ENCODE assay signal across 1 cellular context in the genomic region with DNA sequence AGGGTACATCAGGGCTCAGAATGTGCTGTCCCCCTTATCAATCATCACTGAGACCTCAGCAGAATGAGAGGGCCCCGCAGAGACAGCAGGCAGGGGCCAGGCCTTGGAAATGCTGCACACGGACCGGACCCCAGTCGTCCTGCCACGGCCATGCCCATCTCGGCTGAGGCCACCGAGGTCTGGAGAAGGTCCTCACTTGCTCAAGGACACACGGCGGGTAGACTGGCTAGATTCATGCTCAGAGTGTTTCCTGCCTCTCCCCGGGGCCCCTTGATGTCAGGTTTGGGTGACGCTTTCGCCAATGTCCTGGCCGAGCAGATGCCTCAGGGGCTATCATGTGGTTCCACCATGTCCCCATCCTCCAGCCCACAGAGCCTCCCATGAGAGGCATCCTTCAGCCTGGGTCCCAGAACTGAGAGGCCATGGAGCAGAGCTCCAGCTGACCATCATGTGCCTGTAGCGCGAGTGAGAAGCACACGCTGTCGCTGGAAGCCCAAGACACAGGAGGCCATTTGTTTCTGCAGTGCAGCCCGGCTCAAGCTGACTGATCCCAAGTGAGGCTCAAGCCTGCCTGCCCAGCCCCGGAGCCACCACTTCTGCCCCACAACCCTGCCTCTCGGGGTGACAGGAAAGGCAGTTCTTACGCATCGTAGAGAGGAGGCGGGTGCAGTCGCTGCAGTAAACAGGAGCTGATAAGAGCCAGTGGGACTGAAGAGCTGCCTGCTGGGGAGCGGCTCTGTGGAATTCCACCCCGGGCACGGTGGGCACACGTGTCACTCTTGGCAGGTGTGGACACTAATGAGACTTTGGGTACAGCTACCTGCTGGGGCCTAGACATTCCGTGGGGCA.
TF ChIP-seq lines count a peak whose summit lies in the region.

No MANE protein-coding gene starts in this region.

TF ChIP-seq in HepG2, 621 proteins besides CTCF, POLR2A, EP300 and RAD21:
- TF ChIP-seq ZBTB7A (CRISPR knock-in tag; IDR thresholded peaks at IDR 0.05) (no peak), ZNF296 (CRISPR knock-in tag; conservative IDR thresholded peaks at IDR 0.05) (no peak), MTF2 (CRISPR knock-in tag; IDR thresholded peaks at IDR 0.05; ENCODE audit: borderline replicate concordance) (no peak), ZNF781 (CRISPR knock-in tag; IDR thresholded peaks at IDR 0.05; ENCODE audit: borderline replicate concordance, not compliant biosample characterization) (no peak), HNRNPUL1 (IDR thresholded peaks at IDR 0.05; ENCODE audit: low read depth, low read length) (no peak), GZF1 (CRISPR knock-in tag; IDR thresholded peaks at IDR 0.05) (no peak), ZNF44 (CRISPR knock-in tag; IDR thresholded peaks at IDR 0.05) (no peak)
- TF ChIP-seq, protein P1, sequence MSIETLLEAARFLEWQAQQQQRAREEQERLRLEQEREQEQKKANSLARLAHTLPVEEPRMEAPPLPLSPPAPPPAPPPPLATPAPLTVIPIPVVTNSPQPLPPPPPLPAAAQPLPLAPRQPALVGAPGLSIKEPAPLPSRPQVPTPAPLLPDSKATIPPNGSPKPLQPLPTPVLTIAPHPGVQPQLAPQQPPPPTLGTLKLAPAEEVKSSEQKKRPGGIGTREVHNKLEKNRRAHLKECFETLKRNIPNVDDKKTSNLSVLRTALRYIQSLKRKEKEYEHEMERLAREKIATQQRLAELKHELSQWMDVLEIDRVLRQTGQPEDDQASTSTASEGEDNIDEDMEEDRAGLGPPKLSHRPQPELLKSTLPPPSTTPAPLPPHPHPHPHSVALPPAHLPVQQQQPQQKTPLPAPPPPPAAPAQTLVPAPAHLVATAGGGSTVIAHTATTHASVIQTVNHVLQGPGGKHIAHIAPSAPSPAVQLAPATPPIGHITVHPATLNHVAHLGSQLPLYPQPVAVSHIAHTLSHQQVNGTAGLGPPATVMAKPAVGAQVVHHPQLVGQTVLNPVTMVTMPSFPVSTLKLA (IDR thresholded peaks at IDR 0.05): no peak
- TF ChIP-seq, protein P2, sequence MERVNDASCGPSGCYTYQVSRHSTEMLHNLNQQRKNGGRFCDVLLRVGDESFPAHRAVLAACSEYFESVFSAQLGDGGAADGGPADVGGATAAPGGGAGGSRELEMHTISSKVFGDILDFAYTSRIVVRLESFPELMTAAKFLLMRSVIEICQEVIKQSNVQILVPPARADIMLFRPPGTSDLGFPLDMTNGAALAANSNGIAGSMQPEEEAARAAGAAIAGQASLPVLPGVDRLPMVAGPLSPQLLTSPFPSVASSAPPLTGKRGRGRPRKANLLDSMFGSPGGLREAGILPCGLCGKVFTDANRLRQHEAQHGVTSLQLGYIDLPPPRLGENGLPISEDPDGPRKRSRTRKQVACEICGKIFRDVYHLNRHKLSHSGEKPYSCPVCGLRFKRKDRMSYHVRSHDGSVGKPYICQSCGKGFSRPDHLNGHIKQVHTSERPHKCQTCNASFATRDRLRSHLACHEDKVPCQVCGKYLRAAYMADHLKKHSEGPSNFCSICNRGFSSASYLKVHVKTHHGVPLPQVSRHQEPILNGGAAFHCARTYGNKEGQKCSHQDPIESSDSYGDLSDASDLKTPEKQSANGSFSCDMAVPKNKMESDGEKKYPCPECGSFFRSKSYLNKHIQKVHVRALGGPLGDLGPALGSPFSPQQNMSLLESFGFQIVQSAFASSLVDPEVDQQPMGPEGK (CRISPR knock-in tag; IDR thresholded peaks at IDR 0.05): no peak
- TF ChIP-seq, protein P3, sequence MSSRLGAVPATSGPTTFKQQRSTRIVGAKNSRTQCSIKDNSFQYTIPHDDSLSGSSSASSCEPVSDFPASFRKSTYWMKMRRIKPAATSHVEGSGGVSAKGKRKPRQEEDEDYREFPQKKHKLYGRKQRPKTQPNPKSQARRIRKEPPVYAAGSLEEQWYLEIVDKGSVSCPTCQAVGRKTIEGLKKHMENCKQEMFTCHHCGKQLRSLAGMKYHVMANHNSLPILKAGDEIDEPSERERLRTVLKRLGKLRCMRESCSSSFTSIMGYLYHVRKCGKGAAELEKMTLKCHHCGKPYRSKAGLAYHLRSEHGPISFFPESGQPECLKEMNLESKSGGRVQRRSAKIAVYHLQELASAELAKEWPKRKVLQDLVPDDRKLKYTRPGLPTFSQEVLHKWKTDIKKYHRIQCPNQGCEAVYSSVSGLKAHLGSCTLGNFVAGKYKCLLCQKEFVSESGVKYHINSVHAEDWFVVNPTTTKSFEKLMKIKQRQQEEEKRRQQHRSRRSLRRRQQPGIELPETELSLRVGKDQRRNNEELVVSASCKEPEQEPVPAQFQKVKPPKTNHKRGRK (CRISPR knock-in tag; IDR thresholded peaks at IDR 0.05): no peak
- TF ChIP-seq, protein P4, sequence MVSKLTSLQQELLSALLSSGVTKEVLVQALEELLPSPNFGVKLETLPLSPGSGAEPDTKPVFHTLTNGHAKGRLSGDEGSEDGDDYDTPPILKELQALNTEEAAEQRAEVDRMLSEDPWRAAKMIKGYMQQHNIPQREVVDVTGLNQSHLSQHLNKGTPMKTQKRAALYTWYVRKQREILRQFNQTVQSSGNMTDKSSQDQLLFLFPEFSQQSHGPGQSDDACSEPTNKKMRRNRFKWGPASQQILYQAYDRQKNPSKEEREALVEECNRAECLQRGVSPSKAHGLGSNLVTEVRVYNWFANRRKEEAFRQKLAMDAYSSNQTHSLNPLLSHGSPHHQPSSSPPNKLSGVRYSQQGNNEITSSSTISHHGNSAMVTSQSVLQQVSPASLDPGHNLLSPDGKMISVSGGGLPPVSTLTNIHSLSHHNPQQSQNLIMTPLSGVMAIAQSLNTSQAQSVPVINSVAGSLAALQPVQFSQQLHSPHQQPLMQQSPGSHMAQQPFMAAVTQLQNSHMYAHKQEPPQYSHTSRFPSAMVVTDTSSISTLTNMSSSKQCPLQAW (CRISPR knock-in tag; IDR thresholded peaks at IDR 0.05): no peak
- TF ChIP-seq, protein P5, sequence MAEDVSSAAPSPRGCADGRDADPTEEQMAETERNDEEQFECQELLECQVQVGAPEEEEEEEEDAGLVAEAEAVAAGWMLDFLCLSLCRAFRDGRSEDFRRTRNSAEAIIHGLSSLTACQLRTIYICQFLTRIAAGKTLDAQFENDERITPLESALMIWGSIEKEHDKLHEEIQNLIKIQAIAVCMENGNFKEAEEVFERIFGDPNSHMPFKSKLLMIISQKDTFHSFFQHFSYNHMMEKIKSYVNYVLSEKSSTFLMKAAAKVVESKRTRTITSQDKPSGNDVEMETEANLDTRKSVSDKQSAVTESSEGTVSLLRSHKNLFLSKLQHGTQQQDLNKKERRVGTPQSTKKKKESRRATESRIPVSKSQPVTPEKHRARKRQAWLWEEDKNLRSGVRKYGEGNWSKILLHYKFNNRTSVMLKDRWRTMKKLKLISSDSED (CRISPR knock-in tag; IDR thresholded peaks at IDR 0.05): no peak
